Comparison of ENCODE assay signal across 1 cellular context in the genomic region with DNA sequence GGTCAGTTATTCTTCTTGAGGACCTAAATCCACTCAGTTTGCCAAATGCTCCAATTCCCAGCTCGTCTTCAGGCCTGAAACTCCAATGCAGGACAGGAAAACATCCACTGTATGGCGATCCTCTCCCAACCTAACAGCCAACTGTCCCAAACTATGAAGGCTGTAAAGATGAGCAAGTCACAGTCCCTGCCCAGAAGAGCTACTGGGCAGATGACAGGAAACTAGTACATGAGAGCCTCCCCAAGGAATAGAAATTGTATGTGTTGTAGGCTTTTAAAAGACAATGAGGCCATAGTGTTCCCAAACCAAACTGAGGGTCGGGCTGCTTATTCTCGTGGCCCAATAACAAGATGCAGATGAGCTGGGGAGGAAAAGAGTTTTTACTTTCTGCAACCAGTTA.
TF ChIP-seq lines count a peak whose summit lies in the region.

No MANE protein-coding gene starts in this region.

TF ChIP-seq in GM12878, 131 proteins besides CTCF, POLR2A, EP300 and RAD21:
- TF ChIP-seq MEF2B (IDR thresholded peaks at IDR 0.05; ENCODE audit: partially characterized antibody, poor library complexity, severe bottlenecking) (peak; percentile 60), POLR2AphosphoS2 (IDR thresholded peaks at IDR 0.05; ENCODE audit: low read depth, low read length) (no peak)
